8 cellular contexts compared by ENCODE assay signal in the genomic region with DNA sequence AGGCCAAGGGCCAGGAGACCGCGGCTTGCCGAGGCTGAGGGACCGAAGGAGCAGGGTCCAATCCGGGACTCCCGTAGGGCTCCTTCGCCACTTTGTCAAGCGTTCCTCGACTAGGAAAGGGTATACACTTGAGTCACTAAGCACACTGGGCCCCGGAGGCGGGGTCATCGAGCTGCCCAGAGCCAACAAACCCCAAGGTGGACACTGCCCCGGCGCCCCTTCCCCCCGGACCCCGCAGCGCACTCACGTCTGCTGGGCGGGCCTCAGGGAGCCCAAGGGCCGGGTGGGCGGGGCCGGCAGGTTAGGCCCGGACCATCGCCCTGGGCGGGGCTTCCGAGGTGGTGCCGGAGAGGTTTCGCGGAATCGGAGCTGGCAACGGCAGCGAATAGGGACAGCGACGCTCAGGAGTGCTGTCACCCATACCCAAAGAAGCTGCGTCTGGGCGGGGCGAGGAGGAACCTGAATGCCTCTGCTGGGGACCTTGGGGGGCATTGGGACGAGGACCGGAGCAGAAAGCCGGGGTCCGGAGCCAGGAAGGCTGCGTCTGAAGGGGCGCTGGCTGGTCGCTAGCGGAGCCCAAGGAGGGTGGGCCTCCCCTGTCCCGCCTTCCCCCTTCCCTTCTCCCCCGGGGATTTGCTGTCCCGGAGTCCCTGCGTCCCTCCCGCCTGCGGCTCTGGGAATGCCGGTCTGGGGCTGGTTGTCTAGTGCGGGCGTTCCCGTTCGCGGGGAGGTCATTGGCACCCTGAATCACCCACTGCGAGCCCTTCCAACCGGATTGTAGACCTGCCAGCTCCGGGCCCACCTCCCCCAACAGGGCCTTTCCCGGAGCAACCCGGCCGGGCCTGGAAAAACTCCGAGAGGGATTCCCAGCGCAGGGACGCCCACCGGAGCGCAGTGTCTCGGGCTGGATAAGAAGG.
DNase-seq lines count a peak whose midpoint lies in the region; ATAC-seq and TF ChIP-seq lines count a peak whose summit lies in the region.

No MANE protein-coding gene starts in this region.

- ATAC-seq in PC-3: peak; percentile 24
- peak; percentile 7 to 8 for ATAC-seq in right cardiac atrium
- ATAC-seq in HG02763 (IDR thresholded peaks at IDR 0.05; ENCODE audit: unreplicated experiment): no peak
- ATAC-seq in GM18520 (IDR thresholded peaks at IDR 0.05; ENCODE audit: unreplicated experiment): no peak
- no peak for ATAC-seq in GM18498 (IDR thresholded peaks at IDR 0.05; ENCODE audit: unreplicated experiment)

- BruUV-seq in PC-3 (replicated peaks; lab: Mats Ljungman, UMichigan): TSS peak; percentile 70

- WGBS in right cardiac atrium: 2% methylated on average over 69 of the region's 69 CpGs

- H3K27me3 ChIP-seq in PC-3 (ENCODE audit: low read length): no peaks in the 10 kb centered on the region
- H3K27me3 ChIP-seq in right cardiac atrium (ENCODE audit: control insufficient read depth, insufficient read depth): no peaks in the 10 kb centered on the region

- H3K27ac ChIP-seq in PC-3 (ENCODE audit: low read length) (no peak overlapping the region), right cardiac atrium (ENCODE audit: low read length) (no peak overlapping the region)

- peak; percentile 79 for DNase-seq in GM13977 (ENCODE audit: low spot score)
- peak; percentile 70 for DNase-seq in PC-3
- DNase-seq in activated naive CD4-positive, alpha-beta T cell treated with anti-CD3 and anti-CD28 coated beads, Interleukin-2, amount 50 U/mL, for 16 hours: peak; percentile 77
- DNase-seq in right cardiac atrium: peak; percentile 58 to 85 (median 79)
- peak; percentile 50 to 70 for DNase-seq in stimulated activated CD4-positive, alpha-beta T cell treated with anti-CD3 and anti-CD28 coated beads, Interleukin-12 subunit alpha, Interleukin-12 subunit beta, amount 100 ng/mL, for 24 hours (ENCODE audit: low read depth in 2 of 2)

- peak overlapping the region; percentile 82 for H3K4me2 ChIP-seq in PC-3 (ENCODE audit: low read length)

- POLR2A ChIA-PET in PC-3 (lab: Charles Lee; ENCODE audit: unreplicated experiment): interaction anchor here (0.6 kb wide), 1 partner anchor 1524 kb away, joined by 4 read pairs; no protein-coding TSS in a partner anchor

- CTCF ChIA-PET in PC-3 (lab: Charles Lee): no interaction called here

- in situ Hi-C loops in GM13977 (cut with MboI; ENCODE audit: low pct_unique_long_range_greater_than_20kb, low sequenced_read_pairs, unreplicated experiment): no loop called here

- no peak overlapping the region for H3K9ac ChIP-seq in PC-3 (ENCODE audit: low read length)

- H3F3A ChIP-seq in PC-3 (ENCODE audit: low read length, unreplicated experiment): no peaks in the 10 kb centered on the region

- H3K4me1 ChIP-seq in PC-3 (ENCODE audit: insufficient read depth, low read length): peaks cover 8% of the 10 kb centered on the region; the same call in 1 of the 2 replicates
- H3K4me1 ChIP-seq in right cardiac atrium (ENCODE audit: control insufficient read depth, insufficient read depth, low read length): peaks cover 6% of the 10 kb centered on the region

- H3K36me3 ChIP-seq in PC-3 (ENCODE audit: low read depth, low read length): no peaks in the 10 kb centered on the region

- intact Hi-C loops in PC-3 (cut with micrococcal nuclease): no loop called here
- intact Hi-C loops in right cardiac atrium (cut with DNase I): no loop called here

- peak overlapping the region; percentile 54; the same call in 1 of the 2 replicates for H2AFZ ChIP-seq in PC-3 (ENCODE audit: low read length)

- H3K9me2 ChIP-seq in PC-3 (replicated peaks; ENCODE audit: low read length): no peaks in the 10 kb centered on the region

- H4K20me1 ChIP-seq in PC-3 (ENCODE audit: low read length): no peaks in the 10 kb centered on the region

- H3K4me3 ChIP-seq in PC-3 (ENCODE audit: low read length) (peak overlapping the region; percentile 56), right cardiac atrium (ENCODE audit: low read length) (peak overlapping the region; percentile 49)

- H3K9me3 ChIP-seq in PC-3 (ENCODE audit: low read length) (no peaks in the 10 kb centered on the region), right cardiac atrium (ENCODE audit: control insufficient read depth, low read length) (no peaks in the 10 kb centered on the region)

- no peaks in the 10 kb centered on the region for H3K79me2 ChIP-seq in PC-3 (ENCODE audit: low read length)

- no peak for TF ChIP-seq CTCF in GM13977 (IDR thresholded peaks at IDR 0.05; ENCODE audit: extremely low read depth, insufficient read depth, missing control alignments)
- no peak for TF ChIP-seq CTCF in PC-3 (conservative IDR thresholded peaks at IDR 0.05; ENCODE audit: low read depth, low read length)

Comparison
In these comparisons a context has a peak if more than half of its experiments do, and no peak if none do; other contexts are left out.
1. ATAC-seq: peak in PC-3 (single experiment) and right cardiac atrium (2 of 2); none in HG02763 (single experiment), GM18520 (single experiment) and GM18498 (single experiment).
2. Peak in every context shown above with its lines, with median percentiles within 50 percentile points of each other: DNase-seq.